ENCODE assay signal across 19 cellular contexts in genomic region chr9:110979636-110980035, GRCh38. TPM values are rescaled to one million over a fixed set of nuclear protein-coding genes. Genes with fewer than 3 reads are reported as not detected.
DNase-seq lines count a peak whose midpoint lies in the region; TF ChIP-seq lines count a peak whose summit lies in the region.
"Had no signal": no experiment of that assay in that cellular context is flagged by ENCODE, and none has a peak within 500 bp of the region (broad histone marks: within the 10 kb centered on the region; RNA-seq: fewer than 3 reads in every experiment).

No MANE protein-coding gene starts in this region.

- no peak overlapping the region for H3K4me2 ChIP-seq in mesendoderm (ENCODE audit: low read length)

- no peaks in the 10 kb centered on the region for H3K79me1 ChIP-seq in mesendoderm (ENCODE audit: low read length)

- H3K27ac ChIP-seq in mesendoderm (ENCODE audit: low read depth, low read length) = no peak overlapping the region
- peak overlapping the region; percentile 38 for H3K27ac ChIP-seq in temporal lobe (ENCODE audit: low read depth, low read length)

- no peak overlapping the region for H2BK120ac ChIP-seq in mesendoderm (ENCODE audit: low read depth, low read length)

- H4K8ac ChIP-seq in mesendoderm (ENCODE audit: low read depth, low read length) = no peak overlapping the region

- no peaks in the 10 kb centered on the region for H3K79me2 ChIP-seq in mesendoderm (ENCODE audit: control insufficient read depth, insufficient read depth, low read length)

- H3K9me3 Mint-ChIP-seq in chondrocyte (ENCODE audit: low read depth) = no peaks in the 10 kb centered on the region

- H3K4me1 Mint-ChIP-seq in chondrocyte (ENCODE audit: low read depth) = peaks cover 53% of the 10 kb centered on the region
- H3K4me1 Mint-ChIP-seq: IgD-negative memory B cell had no signal

- H3K23ac ChIP-seq in mesendoderm (ENCODE audit: low read length) = no peak overlapping the region

- no peak overlapping the region for H3K56ac ChIP-seq in mesendoderm (ENCODE audit: low read length)

- no peak overlapping the region for H3K4ac ChIP-seq in mesendoderm (ENCODE audit: low read depth, low read length)

- H2AK5ac ChIP-seq in mesendoderm (ENCODE audit: low read length) = no peak overlapping the region

- peak; percentile 30 for DNase-seq in LHCN-M2 (ENCODE audit: low read depth)
- DNase-seq in chondrocyte (ENCODE audit: low spot score) = no peak
- peak; percentile 35 for DNase-seq in mesendoderm
- no peak for DNase-seq in T1000 (lab: John Stamatoyannopoulos, UW)
- DNase-seq in NCI-H146 (lab: John Stamatoyannopoulos, UW) = no peak
- DNase-seq in stimulated activated CD8-positive, alpha-beta memory T cell treated with anti-CD3 and anti-CD28 coated beads, Interleukin-4, amount 100 ng/mL, for 48 hours = no peak
- DNase-seq: COR-L47, DMS 273 treated with DMSO at 0.1 percent for 48 hours, DND-41, NCI-H1105, NCI-H1694 treated with DMSO at 0.1 percent for 48 hours, NCI-H510A treated with DMSO at 0.1 percent for 48 hours, NCI-H82, RPMI8226, SIG-M5 had no signal

- no peak overlapping the region for H2BK15ac ChIP-seq in mesendoderm (replicated peaks; ENCODE audit: low read depth)

- H3K27me3 ChIP-seq in mesendoderm (ENCODE audit: insufficient read depth, low read length, poor library complexity) = no peaks in the 10 kb centered on the region

- no peak overlapping the region for H3K9ac ChIP-seq in mesendoderm (ENCODE audit: low read length)

- H3K36me3 Mint-ChIP-seq in chondrocyte (ENCODE audit: low read depth) = no peaks in the 10 kb centered on the region
- H3K36me3 Mint-ChIP-seq: IgD-negative memory B cell had no signal

- TF ChIP-seq CTCF in chondrocyte (IDR thresholded peaks at IDR 0.05) = no peak

- no peaks in the 10 kb centered on the region for H3K36me3 ChIP-seq in mesendoderm (ENCODE audit: control insufficient read depth, insufficient read depth, low read length)
- H3K36me3 ChIP-seq: HAP-1 had no signal

- peak overlapping the region; percentile 42 for H3K27ac Mint-ChIP-seq in chondrocyte (ENCODE audit: unreplicated experiment)
- H3K27ac Mint-ChIP-seq: CD14-positive monocyte had no signal

- no peak overlapping the region for H3K18ac ChIP-seq in mesendoderm (ENCODE audit: low read length)

- H4K5ac ChIP-seq in mesendoderm (ENCODE audit: low read length) = no peak overlapping the region

- H2BK5ac ChIP-seq in mesendoderm (ENCODE audit: low read length) = no peak overlapping the region

- peaks cover 6% of the 10 kb centered on the region for H3K4me1 ChIP-seq in mesendoderm (ENCODE audit: control insufficient read depth, low read depth, low read length)
- H3K4me1 ChIP-seq: HAP-1 had no signal

- no peak overlapping the region for H3K4me3 ChIP-seq in mesendoderm (ENCODE audit: low read length)
- H3K4me3 ChIP-seq: HAP-1 had no signal

- no peak overlapping the region for H3K4me3 Mint-ChIP-seq in chondrocyte (ENCODE audit: unreplicated experiment)
- H3K4me3 Mint-ChIP-seq: CD14-positive monocyte, IgD-negative memory B cell had no signal

- H3K27me3 Mint-ChIP-seq in chondrocyte (ENCODE audit: low read depth) = no peaks in the 10 kb centered on the region
- H3K27me3 Mint-ChIP-seq: IgD-negative memory B cell had no signal

RNA-seq across cellular contexts. Expression of gene LPAR1, which starts 58.6 kb away (rescaled TPM):
- total RNA-seq in LHCN-M2 (2014; rRNA removed) (47.5 and 56.8 TPM in 2 replicates), chondrocyte (33.5 to 35.4 TPM (median 34.0 TPM) in 3 replicates), temporal lobe (13.0 TPM)
- polyA plus RNA-seq in LHCN-M2 (2012) = 32.6 TPM
- 3.0 TPM for polyA plus RNA-seq in mesendoderm (2013, experiment 1 of 2)
- polyA plus RNA-seq in mesendoderm (2013, experiment 2 of 2) = 2.6 TPM
- polyA plus RNA-seq: IgD-negative memory B cell had no signal

Comparison
In these comparisons a context has a peak if more than half of its experiments do, and no peak if none do; other contexts are left out.
1. DNase-seq: peak in LHCN-M2 (single experiment) and mesendoderm (single experiment); none in chondrocyte (single experiment), T1000 (single experiment), NCI-H146 (single experiment) and stimulated activated CD8-positive, alpha-beta memory T cell treated with anti-CD3 and anti-CD28 coated beads, Interleukin-4, amount 100 ng/mL, for 48 hours (single experiment).